Comparison of ENCODE assay signal across 8 cellular contexts in the genomic region with DNA sequence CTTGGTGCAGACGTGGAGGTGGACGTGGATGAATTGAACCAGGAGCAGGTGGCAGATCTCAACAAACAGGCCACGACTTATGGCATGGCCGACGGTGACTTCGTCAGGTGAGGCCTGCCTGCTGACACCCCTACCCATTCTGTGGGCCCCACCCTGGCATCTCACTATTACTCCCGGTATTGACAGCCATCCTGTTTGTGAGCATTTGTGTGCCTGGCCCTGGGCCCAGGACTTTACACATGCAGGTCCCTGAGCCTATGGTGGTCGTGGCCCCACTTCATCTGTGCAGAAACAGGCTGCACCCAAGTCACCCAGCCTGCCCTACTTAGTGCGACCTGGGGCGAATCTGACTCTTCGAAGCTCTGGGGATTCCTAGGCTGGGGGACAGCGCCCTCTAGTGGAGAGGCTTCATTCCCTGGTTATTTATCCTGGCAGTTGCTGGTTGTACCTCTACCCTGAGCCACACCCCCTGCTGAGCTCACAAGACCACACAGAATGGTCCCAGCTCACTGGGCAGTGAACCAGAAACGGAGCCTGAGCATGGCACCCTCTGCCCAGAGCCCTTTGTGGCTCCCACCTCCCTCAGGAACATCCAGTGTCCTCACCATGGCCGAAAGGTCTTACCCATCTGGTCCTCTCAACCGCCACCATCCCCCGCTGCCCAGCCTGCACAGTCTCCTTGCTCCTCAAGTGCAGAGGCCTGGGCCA. TPM values are rescaled to one million over a fixed set of nuclear protein-coding genes. Genes with fewer than 3 reads are reported as not detected.
DNase-seq lines count a peak whose midpoint lies in the region; ATAC-seq and TF ChIP-seq lines count a peak whose summit lies in the region.

No MANE protein-coding gene starts in this region.

- peaks cover 3% of the 10 kb centered on the region for H3K4me1 Mint-ChIP-seq in osteocyte (ENCODE audit: unreplicated experiment)

- H3K79me2 ChIP-seq in Karpas-422 (ENCODE audit: low read length): peaks cover 16% of the 10 kb centered on the region; the same call in 1 of the 2 replicates

- H3K4me3 ChIP-seq in Karpas-422 (ENCODE audit: low read length): no peak overlapping the region
- H3K4me3 ChIP-seq in SJSA1: no peak overlapping the region
- no peak overlapping the region for H3K4me3 ChIP-seq in thyroid gland (replicated peaks in 1 of 3)

- H3K27me3 Mint-ChIP-seq in osteocyte (ENCODE audit: unreplicated experiment): no peaks in the 10 kb centered on the region

- 69 to 74% methylated on average over 12 to 13 of the region's 16 CpGs for WGBS in thyroid gland, 2 donors

- CTCF ChIA-PET in GM10248 (lab: Yijun Ruan, JAX): interaction anchor here (0.6 to 6.5 kb wide), 47 partner anchors 9 to 278 kb away, joined by 3 to 120 read pairs (median 4); a partner anchor contains a TSS

- no peak overlapping the region for H3K27ac ChIP-seq in Karpas-422 (ENCODE audit: low read length)
- no peak overlapping the region for H3K27ac ChIP-seq in SJSA1
- no peak overlapping the region for H3K27ac ChIP-seq in thyroid gland

- no peaks in the 10 kb centered on the region for H3K9me3 Mint-ChIP-seq in osteocyte (ENCODE audit: unreplicated experiment)

- no peaks in the 10 kb centered on the region for H3K27me3 ChIP-seq in Karpas-422 (ENCODE audit: low read length)
- no peaks in the 10 kb centered on the region for H3K27me3 ChIP-seq in SJSA1 (replicated peaks)
- no peaks in the 10 kb centered on the region for H3K27me3 ChIP-seq in thyroid gland

- H3K9ac ChIP-seq in Karpas-422 (ENCODE audit: low read length): no peak overlapping the region

- H3K36me3 ChIP-seq in Karpas-422 (ENCODE audit: insufficient read depth, low read length) (peaks cover 32% of the 10 kb centered on the region), SJSA1 (peaks cover 95% of the 10 kb centered on the region), thyroid gland (peaks cover 83 to 87% of the 10 kb centered on the region in 2 donors)

- H4K20me1 ChIP-seq in Karpas-422 (ENCODE audit: insufficient read depth, low read depth, low read length): peaks cover 18% of the 10 kb centered on the region

- ATAC-seq in GM21515 (IDR thresholded peaks at IDR 0.05; ENCODE audit: unreplicated experiment): no peak

- POLR2A ChIA-PET in GM10248 (lab: Yijun Ruan, JAX): no interaction called here

- no peak overlapping the region for H3K4me3 Mint-ChIP-seq in osteocyte (ENCODE audit: unreplicated experiment)

- no peak overlapping the region for H2AFZ ChIP-seq in Karpas-422 (ENCODE audit: low read length)

- peaks cover 51% of the 10 kb centered on the region for H3K36me3 Mint-ChIP-seq in osteocyte (ENCODE audit: unreplicated experiment)

- H3K9me3 ChIP-seq in Karpas-422 (ENCODE audit: low read length) (no peaks in the 10 kb centered on the region), SJSA1 (replicated peaks) (no peaks in the 10 kb centered on the region), thyroid gland (no peaks in the 10 kb centered on the region)

- H3K9me2 ChIP-seq in Karpas-422 (replicated peaks; ENCODE audit: insufficient read depth, low read length): no peaks in the 10 kb centered on the region

- peak; percentile 82 for TF ChIP-seq CTCF in GM10248 (IDR thresholded peaks at IDR 0.05; ENCODE audit: control extremely low read depth, extremely low read depth, low read depth, missing control alignments)
- TF ChIP-seq CTCF in osteocyte (IDR thresholded peaks at IDR 0.05): peak; percentile 81
- TF ChIP-seq CTCF in thyroid gland (IDR thresholded peaks at IDR 0.05): peak; percentile 43 to 84 (median 60)

- intact Hi-C loops in thyroid gland (cut with DNase I): no loop called here

- DNase-seq in GM10248 (ENCODE audit: extremely low spot score) (peak; percentile 88), Karpas-422 (peak; percentile 95), SJSA1 (ENCODE audit: low read depth in 1 of 2, low spot score in 2 of 2) (peak; percentile 62 to 88), foreskin melanocyte (peak; percentile 60), osteocyte (ENCODE audit: extremely low spot score, unreplicated experiment) (peak; percentile 91), thyroid gland (peak; percentile 72 to 77)
- peak; percentile 82 for DNase-seq in activated gamma-delta T cell treated with anti-CD3 and anti-CD28 coated beads, Interleukin-2, amount 50 U/mL, for 16 hours (ENCODE audit: low read depth)

- no peak for TF ChIP-seq POLR2A in thyroid gland (IDR thresholded peaks at IDR 0.05)

- no peak overlapping the region for H3K4me2 ChIP-seq in Karpas-422 (ENCODE audit: low read depth, low read length, poor library complexity, severe bottlenecking)

- no peak overlapping the region for H3K27ac Mint-ChIP-seq in osteocyte (ENCODE audit: unreplicated experiment)

- H3K4me1 ChIP-seq in Karpas-422 (ENCODE audit: low read length): no peaks in the 10 kb centered on the region
- H3K4me1 ChIP-seq in SJSA1 (replicated peaks): no peaks in the 10 kb centered on the region; the same call in 1 of the 2 replicates
- peaks cover 0 to 4% of the 10 kb centered on the region in 2 donors for H3K4me1 ChIP-seq in thyroid gland

RNA-seq across cellular contexts. Expression of a gene that starts 16.9 kb away (rescaled TPM):
- total RNA-seq in Karpas-422 (2014; rRNA removed; shearing (Covaris generic); ENCODE audit: low replicate concordance): 3.9 and 4.7 TPM in 2 replicates
- not detected in 2 replicates for total RNA-seq in SJSA1 (2014; rRNA removed; shearing (Covaris generic))
- total RNA-seq in osteocyte (0.68 and 0.70 TPM in 2 replicates), thyroid gland (1 to 10 TPM in 1 of 4 donors, under 1 TPM in 2, not detected in 1; 0.34 to 2.1 (median 0.78) TPM)

RNA-seq across cellular contexts. Expression of a gene that starts 19.6 kb away (rescaled TPM):
- total RNA-seq in Karpas-422 (2014; rRNA removed; shearing (Covaris generic); ENCODE audit: low replicate concordance): 85.2 and 91.1 TPM in 2 replicates
- total RNA-seq in SJSA1 (2014; rRNA removed; shearing (Covaris generic)): 42.0 and 46.9 TPM in 2 replicates
- 19.3 and 25.8 TPM in 2 replicates for total RNA-seq in osteocyte
- total RNA-seq in thyroid gland: 10 to 100 TPM; 10.6 to 22.7 (median 19.1) TPM

RNA-seq across cellular contexts. Expression of a gene that starts 20.6 kb away (rescaled TPM):
- total RNA-seq in Karpas-422 (2014; rRNA removed; shearing (Covaris generic); ENCODE audit: low replicate concordance): 22.7 and 41.9 TPM in 2 replicates
- 14.4 and 51.8 TPM in 2 replicates for total RNA-seq in SJSA1 (2014; rRNA removed; shearing (Covaris generic))
- total RNA-seq in osteocyte (77.8 and 81.5 TPM in 2 replicates), thyroid gland (10 to 100 TPM; 48.2 to 96.8 (median 95.0) TPM)

RNA-seq across cellular contexts. Expression of a gene that starts 33.6 kb away (rescaled TPM):
- 8.0 and 21.0 TPM in 2 replicates for total RNA-seq in Karpas-422 (2014; rRNA removed; shearing (Covaris generic); ENCODE audit: low replicate concordance)
- total RNA-seq in SJSA1 (2014; rRNA removed; shearing (Covaris generic)): 34.6 and 38.4 TPM in 2 replicates
- total RNA-seq in osteocyte: 34.8 and 35.4 TPM in 2 replicates
- 10 to 100 TPM; 34.9 to 59.7 (median 42.9) TPM for total RNA-seq in thyroid gland

RNA-seq across cellular contexts. Expression of a gene that starts 58.1 kb away (rescaled TPM):
- total RNA-seq in Karpas-422 (2014; rRNA removed; shearing (Covaris generic); ENCODE audit: low replicate concordance): 0.63 and 1.3 TPM in 2 replicates
- 5.8 and 12.6 TPM in 2 replicates for total RNA-seq in SJSA1 (2014; rRNA removed; shearing (Covaris generic))
- total RNA-seq in osteocyte (14.3 and 15.1 TPM in 2 replicates), thyroid gland (10 to 100 TPM in 2 of 4 donors, 1 to 10 TPM in 2; 6.7 to 11.3 (median 9.1) TPM)
